1 cellular context compared by ENCODE assay signal in genomic region chr17:4249452-4250029, GRCh38.
TF ChIP-seq lines count a peak whose summit lies in the region.

No MANE protein-coding gene starts in this region.

TF ChIP-seq in K562, 482 proteins besides CTCF, POLR2A, EP300 and RAD21 (continued from another document and continues in another):
- TF ChIP-seq FOXP4 (CRISPR knock-in tag; IDR thresholded peaks at IDR 0.05; ENCODE audit: borderline replicate concordance) (no peak), ARID1B (IDR thresholded peaks at IDR 0.05) (peak; percentile 98), MIER1 (IDR thresholded peaks at IDR 0.05; ENCODE audit: low read depth) (0 out of 2 replicates have a peak, but pooled peaks have one; percentile 27), BHLHE40 (IDR thresholded peaks at IDR 0.05; ENCODE audit: low read length) (no peak), ELK1 (CRISPR knock-in tag; IDR thresholded peaks at IDR 0.05) (no peak), KAT2B (IDR thresholded peaks at IDR 0.05; ENCODE audit: low read depth, low read length) (no peak), PREB (CRISPR knock-in tag; IDR thresholded peaks at IDR 0.05) (no peak), HOXB6 (CRISPR knock-in tag; IDR thresholded peaks at IDR 0.05; ENCODE audit: borderline replicate concordance) (no peak), U2AF2 (optimal IDR thresholded peaks at IDR 0.05; ENCODE audit: low read depth, low read length) (no peak), TAF1 (IDR thresholded peaks at IDR 0.05; ENCODE audit: control insufficient read depth, extremely low read depth, insufficient read depth, low read length, severe bottlenecking) (peak; percentile 23), ZNF586 (CRISPR knock-in tag; conservative IDR thresholded peaks at IDR 0.05) (no peak), ZBTB26 (CRISPR knock-in tag; IDR thresholded peaks at IDR 0.05) (no peak), STAT5A (IDR thresholded peaks at IDR 0.05; ENCODE audit: borderline replicate concordance, low read length) (peak; percentile 90), EZH2 (IDR thresholded peaks at IDR 0.05; ENCODE audit: borderline replicate concordance, low read depth, low read length) (no peak; the same call in 1 of the 2 replicates), MNT (conservative IDR thresholded peaks at IDR 0.05) (0 out of 4 replicates have a peak, but pooled peaks of 1 of the 2 experiments have one; percentile 40), ARID3B (CRISPR knock-in tag; IDR thresholded peaks at IDR 0.05; ENCODE audit: borderline replicate concordance) (no peak), NCOA6 (IDR thresholded peaks at IDR 0.05) (no peak), THRA (IDR thresholded peaks at IDR 0.05) (no peak), MAX (CRISPR knock-in tag; IDR thresholded peaks at IDR 0.05) (no peak; the same call in 1 of the 2 replicates), CHCHD3 (CRISPR knock-in tag; IDR thresholded peaks at IDR 0.05) (no peak), KLF10 (CRISPR knock-in tag; IDR thresholded peaks at IDR 0.05) (no peak), BRCA1 (IDR thresholded peaks at IDR 0.05) (no peak), BRCA1 (CRISPR knock-in tag; IDR thresholded peaks at IDR 0.05) (no peak), CHAMP1 (IDR thresholded peaks at IDR 0.05) (no peak), ASH1L (IDR thresholded peaks at IDR 0.05; ENCODE audit: borderline replicate concordance, low read depth, partially characterized antibody) (no peak), RAD51 (IDR thresholded peaks at IDR 0.05; ENCODE audit: borderline replicate concordance, low read depth) (peak; percentile 30; the same call in 1 of the 2 replicates), HMGXB4 (CRISPR knock-in tag; IDR thresholded peaks at IDR 0.05) (no peak), CXXC5 (CRISPR knock-in tag; IDR thresholded peaks at IDR 0.05) (peak; percentile 57), TBL1XR1 (IDR thresholded peaks at IDR 0.05; ENCODE audit: low read length in 2 of 2) (peak in 1 of 2 experiments; percentile 51; a peak in 1 of 4 replicates), RB1 (IDR thresholded peaks at IDR 0.05; ENCODE audit: low read depth) (no peak), ZKSCAN3 (CRISPR knock-in tag; IDR thresholded peaks at IDR 0.05) (no peak), PHTF2 (CRISPR knock-in tag; IDR thresholded peaks at IDR 0.05) (no peak), RBM15 (IDR thresholded peaks at IDR 0.05; ENCODE audit: insufficient read depth, low read length) (no peak), DDX20 (tag; IDR thresholded peaks at IDR 0.05; ENCODE audit: low read depth) (no peak), ZNF655 (CRISPR knock-in tag; IDR thresholded peaks at IDR 0.05) (no peak), ZNF3 (CRISPR knock-in tag; IDR thresholded peaks at IDR 0.05) (no peak), ZBTB9 (CRISPR knock-in tag; IDR thresholded peaks at IDR 0.05) (no peak), MBD2 (IDR thresholded peaks at IDR 0.05; ENCODE audit: borderline replicate concordance, low read depth) (peak; percentile 28; the same call in 1 of the 2 replicates), U2AF1 (optimal IDR thresholded peaks at IDR 0.05; ENCODE audit: low read depth, low read length) (no peak), ZNF121 (CRISPR knock-in tag; conservative IDR thresholded peaks at IDR 0.05) (no peak), MEF2D (tag; conservative IDR thresholded peaks at IDR 0.05; ENCODE audit: low read depth) (no peak), ZNF124 (CRISPR knock-in tag; IDR thresholded peaks at IDR 0.05) (no peak), RBM22 (IDR thresholded peaks at IDR 0.05; ENCODE audit: low read depth, low read length, poor library complexity, severe bottlenecking) (no peak), ZNF197 (CRISPR knock-in tag; IDR thresholded peaks at IDR 0.05; ENCODE audit: low read depth) (no peak)
